8 cellular contexts compared by ENCODE assay signal in the genomic region with DNA sequence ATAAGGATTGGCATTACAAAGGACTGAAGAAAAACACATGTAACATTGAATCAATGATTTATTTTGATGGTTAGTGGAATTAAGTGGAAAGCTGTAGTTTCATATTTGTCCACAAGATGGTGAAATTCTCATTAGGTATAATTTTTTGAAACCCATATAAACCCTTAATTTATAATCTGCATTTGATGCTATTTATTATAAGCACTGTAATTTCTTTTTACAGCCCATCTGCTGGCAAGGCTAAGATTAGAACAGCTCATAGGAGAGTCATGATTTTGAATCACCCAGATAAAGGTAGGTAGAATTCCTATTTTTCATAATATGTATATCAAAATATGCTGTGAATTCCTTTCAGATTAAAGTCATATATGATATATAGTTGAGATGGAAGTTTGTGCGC.
DNase-seq lines count a peak whose midpoint lies in the region; ATAC-seq, FAIRE-seq and TF ChIP-seq lines count a peak whose summit lies in the region.
"Had no signal": no experiment of that assay in that cellular context is flagged by ENCODE, and none has a peak within 500 bp of the region (broad histone marks: within the 10 kb centered on the region; RNA-seq: fewer than 3 reads in every experiment).

No MANE protein-coding gene starts in this region.

- H3K27me3 ChIP-seq in osteoblast (ENCODE audit: insufficient read depth, low read length): no peaks in the 10 kb centered on the region

- no peaks in the 10 kb centered on the region for H4K20me1 ChIP-seq in osteoblast (ENCODE audit: insufficient read depth, low read length)

- no peaks in the 10 kb centered on the region for H3K36me3 ChIP-seq in osteoblast (ENCODE audit: insufficient read depth, low read length)

- H3K9me3 ChIP-seq in osteoblast (ENCODE audit: low read depth, low read length): no peaks in the 10 kb centered on the region

- no peak overlapping the region for H3K27ac ChIP-seq in osteoblast (ENCODE audit: low read depth, low read length)
- H3K27ac ChIP-seq: skin epidermis had no signal

- H3K4me2 ChIP-seq in osteoblast (ENCODE audit: insufficient read depth, low read length): no peak overlapping the region

- peak; percentile 28 for DNase-seq in GM04504 (ENCODE audit: low read depth)
- peak; percentile 27 for DNase-seq in NCI-H2081 treated with DMSO at 0.1 percent for 48 hours (lab: John Stamatoyannopoulos, UW)
- peak; percentile 34 for DNase-seq in osteoblast (ENCODE audit: insufficient read length, low spot score, missing footprints)
- no peak for DNase-seq in NCI-H187 (lab: John Stamatoyannopoulos, UW)
- DNase-seq in posterior vena cava (ENCODE audit: low spot score): no peak

- H3K4me1 ChIP-seq in osteoblast (ENCODE audit: insufficient read depth, low read length): peaks cover 8% of the 10 kb centered on the region

- TF ChIP-seq CTCF in osteoblast (IDR thresholded peaks at IDR 0.05; ENCODE audit: extremely low read depth, low read depth, low read length): peak; percentile 54

- intact Hi-C loops in posterior vena cava (cut with DNase I): loop anchor here in 1 of 2 donors (10.0 kb wide), 2 partner anchors 719 to 789 kb away; a partner anchor contains a TSS

- no peak overlapping the region for H3K4me3 ChIP-seq in osteoblast (ENCODE audit: insufficient read depth, low read length)
- H3K4me3 ChIP-seq: skin epidermis had no signal

- H2AFZ ChIP-seq in osteoblast (ENCODE audit: low read length): no peak overlapping the region

- no peaks in the 10 kb centered on the region for H3K79me2 ChIP-seq in osteoblast (ENCODE audit: insufficient read depth, low read length)

- peak; percentile 80 for FAIRE-seq in colon (lab: Jason Lieb, UNC)

- no peak for ATAC-seq in HG02798 (IDR thresholded peaks at IDR 0.05; ENCODE audit: poor library complexity, unreplicated experiment)

Comparison
In these comparisons a context has a peak if more than half of its experiments do, and no peak if none do; other contexts are left out.
1. DNase-seq: peak in GM04504 (single experiment), NCI-H2081 treated with DMSO at 0.1 percent for 48 hours (single experiment) and osteoblast (single experiment); none in NCI-H187 (0 of 2) and posterior vena cava (single experiment).